Comparison of ENCODE assay signal across 8 cellular contexts in genomic region chr4:103934178-103934789, GRCh38.
DNase-seq lines count a peak whose midpoint lies in the region; ATAC-seq and TF ChIP-seq lines count a peak whose summit lies in the region.

No MANE protein-coding gene starts in this region.

- ATAC-seq in GM21786 (IDR thresholded peaks at IDR 0.05; ENCODE audit: unreplicated experiment) (peak; percentile 88), RWPE2 (ENCODE audit: low read depth) (peak; percentile 66; the same call in 2 of the 3 replicates), psoas muscle (no peak)

- H3K4me1 ChIP-seq in KMS-11 (ENCODE audit: low read depth, poor library complexity, severe bottlenecking) (no peaks in the 10 kb centered on the region), RWPE2 (ENCODE audit: insufficient read depth, poor library complexity, severe bottlenecking) (no peaks in the 10 kb centered on the region), psoas muscle (no peaks in the 10 kb centered on the region)

- intact Hi-C loops in psoas muscle (cut with DNase I): no loop called here

- DNase-seq in A172 (ENCODE audit: low spot score) (peak; percentile 58), G401 (ENCODE audit: low spot score) (peak; percentile 43), RWPE2 (ENCODE audit: low spot score) (no peak), fibroblast of gingiva (ENCODE audit: low read depth) (peak; percentile 12), psoas muscle (no peak)
- no peak for DNase-seq in activated CD4-positive, alpha-beta T cell treated with anti-CD3 and anti-CD28 coated beads, Interleukin-2, amount 50 U/mL, for 4 hours

- H3K27ac ChIP-seq in KMS-11 (no peak overlapping the region), RWPE2 (ENCODE audit: poor library complexity, severe bottlenecking) (no peak overlapping the region), psoas muscle (no peak overlapping the region)

- in situ Hi-C loops in G401 (cut with HindIII; ENCODE audit: low sequenced_read_pairs): no loop called here

- WGBS in psoas muscle, 3 donors: 41 to 46% (median 44%) methylated on average over 2 of the region's 2 CpGs

- H3K27me3 ChIP-seq in KMS-11 (ENCODE audit: insufficient read depth, low read depth) (no peaks in the 10 kb centered on the region), RWPE2 (ENCODE audit: insufficient read depth, poor library complexity, severe bottlenecking) (no peaks in the 10 kb centered on the region), psoas muscle (ENCODE audit: insufficient read depth in 3 of 3, low read length in 2 of 3) (no peaks in the 10 kb centered on the region)

- H2AFZ ChIP-seq in KMS-11 (ENCODE audit: low read depth): no peak overlapping the region

- H4K20me1 ChIP-seq in KMS-11 (ENCODE audit: insufficient read depth): no peaks in the 10 kb centered on the region

- H3K4me3 ChIP-seq in KMS-11 (IDR thresholded peaks at IDR 0.05; ENCODE audit: insufficient read depth, low read depth, low read length) (no peak overlapping the region), RWPE2 (ENCODE audit: severe bottlenecking) (no peak overlapping the region), psoas muscle (no peak overlapping the region)

- TF ChIP-seq CTCF in KMS-11 (conservative IDR thresholded peaks at IDR 0.05; ENCODE audit: low read depth, low read length): peak; percentile 87
- peak; percentile 79 for TF ChIP-seq CTCF in RWPE2 (IDR thresholded peaks at IDR 0.05; ENCODE audit: poor library complexity, severe bottlenecking)
- TF ChIP-seq CTCF in psoas muscle (IDR thresholded peaks at IDR 0.05): peak; percentile 62

- H3K79me2 ChIP-seq in KMS-11 (ENCODE audit: insufficient read depth, low read depth): no peaks in the 10 kb centered on the region

- H3K36me3 ChIP-seq in KMS-11 (ENCODE audit: insufficient read depth) (no peaks in the 10 kb centered on the region), RWPE2 (ENCODE audit: low read depth) (no peaks in the 10 kb centered on the region), psoas muscle (ENCODE audit: insufficient read depth in 1 of 2, low read depth in 1 of 2) (no peaks in the 10 kb centered on the region)

- H3K9ac ChIP-seq in KMS-11: no peak overlapping the region

- H3K9me3 ChIP-seq in RWPE2 (ENCODE audit: severe bottlenecking): no peaks in the 10 kb centered on the region
- no peaks in the 10 kb centered on the region for H3K9me3 ChIP-seq in psoas muscle

- no peak overlapping the region for H3K4me2 ChIP-seq in KMS-11

Comparison
In these comparisons a context has a peak if more than half of its experiments do, and no peak if none do; other contexts are left out.
1. DNase-seq: peak in A172 (single experiment), G401 (single experiment) and fibroblast of gingiva (single experiment); none in RWPE2 (single experiment), psoas muscle (0 of 2) and activated CD4-positive, alpha-beta T cell treated with anti-CD3 and anti-CD28 coated beads, Interleukin-2, amount 50 U/mL, for 4 hours (0 of 2).
2. ATAC-seq: peak in GM21786 (single experiment) and RWPE2 (single experiment); none in psoas muscle (0 of 4).
3. Peak in every context shown above with its lines, with median percentiles within 50 percentile points of each other: CTCF ChIP-seq.